In genomic region chr7:1839701-1840100, GRCh38 we compare ENCODE assay signal across 21 cellular contexts.
DNase-seq lines count a peak whose midpoint lies in the region; ATAC-seq and TF ChIP-seq lines count a peak whose summit lies in the region.
"Had no signal": no experiment of that assay in that cellular context is flagged by ENCODE, and none has a peak within 500 bp of the region (broad histone marks: within the 10 kb centered on the region; RNA-seq: fewer than 3 reads in every experiment).

No MANE protein-coding gene starts in this region.

- H3K27ac ChIP-seq in WERI-Rb-1 (no peak overlapping the region), sigmoid colon (no peak overlapping the region)
- H3K27ac ChIP-seq: 22Rv1, adrenal gland, gastrocnemius medialis, tibial artery had no signal

- H3K27me3 ChIP-seq in WERI-Rb-1 (ENCODE audit: insufficient read depth, low read depth, severe bottlenecking) (no peaks in the 10 kb centered on the region), sigmoid colon (no peaks in the 10 kb centered on the region)
- H3K27me3 ChIP-seq: adrenal gland, gastrocnemius medialis, tibial artery had no signal

- no peaks in the 10 kb centered on the region for H3K4me1 ChIP-seq in sigmoid colon
- H3K4me1 ChIP-seq: adrenal gland, gastrocnemius medialis, tibial artery had no signal

- WGBS in sigmoid colon, 2 donors, result 92 to 95% methylated on average over 14 of the region's 14 CpGs

- intact Hi-C loops in sigmoid colon (cut with DNase I), result no loop called here

- no peak for TF ChIP-seq EP300 in sigmoid colon (IDR thresholded peaks at IDR 0.05)

- no peak for ATAC-seq in GM18505 (IDR thresholded peaks at IDR 0.05; ENCODE audit: unreplicated experiment)
- ATAC-seq: gastrocnemius medialis; HCT116; stimulated activated naive CD8-positive, alpha-beta T cell treated with anti-CD3 and anti-CD28 coated beads, Interleukin-15, amount 100 ng/mL, for 72 hours had no signal

- TF ChIP-seq POLR2A in sigmoid colon (IDR thresholded peaks at IDR 0.05), result no peak
- no peak for TF ChIP-seq POLR2A in GM18505 (IDR thresholded peaks at IDR 0.05; ENCODE audit: borderline replicate concordance, extremely low read depth, insufficient read depth, insufficient read length)

- peak; percentile 12 for DNase-seq in activated CD8-positive, alpha-beta memory T cell treated with anti-CD3 and anti-CD28 coated beads, Interleukin-2, amount 50 U/mL, for 4 hours
- DNase-seq in activated CD8-positive, alpha-beta memory T cell treated with anti-CD3 and anti-CD28 coated beads, Interleukin-2, amount 50 U/mL, for 48 hours, result no peak
- peak; percentile 42 for DNase-seq in WERI-Rb-1
- DNase-seq in islet precursor cell, result peak; percentile 43
- DNase-seq in sigmoid colon, result peak; percentile 56
- DNase-seq in stimulated activated CD4-positive, alpha-beta T cell treated with anti-CD3 and anti-CD28 coated beads, Interleukin-1b, Interleukin-23, amount 100 ng/mL, for 48 hours, result no peak
- no peak for DNase-seq in activated CD4-positive, alpha-beta T cell treated with anti-CD3 and anti-CD28 coated beads, Interleukin-2, amount 50 U/mL, for 1 hour
- DNase-seq: CD4-positive, alpha-beta memory T cell; DMS 273 treated with DMSO at 0.1 percent for 48 hours; NCI-H1105 treated with DMSO at 0.1 percent for 48 hours; NCI-H2029 treated with DMSO at 0.1 percent for 48 hours; NCI-H2227 treated with DMSO at 0.1 percent for 48 hours; NCI-H82; RPMI8226; stimulated activated naive CD8-positive, alpha-beta T cell treated with anti-CD3 and anti-CD28 coated beads, Interleukin-15, amount 100 ng/mL, for 72 hours had no signal

- no peaks in the 10 kb centered on the region for H3K36me3 ChIP-seq in WERI-Rb-1
- no peaks in the 10 kb centered on the region for H3K36me3 ChIP-seq in sigmoid colon
- H3K36me3 ChIP-seq: adrenal gland, gastrocnemius medialis, tibial artery had no signal

- no peak for TF ChIP-seq CTCF in WERI-Rb-1 (IDR thresholded peaks at IDR 0.05; ENCODE audit: low read depth, low read length)
- TF ChIP-seq CTCF in sigmoid colon (IDR thresholded peaks at IDR 0.05), result no peak

- H3K4me3 ChIP-seq in WERI-Rb-1 (ENCODE audit: low read depth, low read length) (no peak overlapping the region), sigmoid colon (no peak overlapping the region)
- H3K4me3 ChIP-seq: adrenal gland, gastrocnemius medialis, tibial artery had no signal

- no peaks in the 10 kb centered on the region for H3K9me3 ChIP-seq in WERI-Rb-1 (ENCODE audit: severe bottlenecking)
- no peaks in the 10 kb centered on the region for H3K9me3 ChIP-seq in sigmoid colon
- H3K9me3 ChIP-seq: adrenal gland, gastrocnemius medialis, tibial artery had no signal

Comparison
In these comparisons a context has a peak if more than half of its experiments do, and no peak if none do; other contexts are left out.
1. DNase-seq: peak in activated CD8-positive, alpha-beta memory T cell treated with anti-CD3 and anti-CD28 coated beads, Interleukin-2, amount 50 U/mL, for 4 hours (single experiment), WERI-Rb-1 (single experiment), islet precursor cell (single experiment) and sigmoid colon (single experiment); none in activated CD8-positive, alpha-beta memory T cell treated with anti-CD3 and anti-CD28 coated beads, Interleukin-2, amount 50 U/mL, for 48 hours (single experiment), stimulated activated CD4-positive, alpha-beta T cell treated with anti-CD3 and anti-CD28 coated beads, Interleukin-1b, Interleukin-23, amount 100 ng/mL, for 48 hours (single experiment) and activated CD4-positive, alpha-beta T cell treated with anti-CD3 and anti-CD28 coated beads, Interleukin-2, amount 50 U/mL, for 1 hour (single experiment).